Comparison of ENCODE assay signal across 11 cellular contexts in genomic region chr21:45532826-45533730, GRCh38. TPM values are rescaled to one million over a fixed set of nuclear protein-coding genes. Genes with fewer than 3 reads are reported as not detected.
A peak's percentile ranks its signal among the peaks of the same experiment; 100 is the strongest.
DNase-seq lines count a peak whose midpoint lies in the region; ATAC-seq, FAIRE-seq and TF ChIP-seq lines count a peak whose summit lies in the region.
"Had no signal": no experiment of that assay in that cellular context is flagged by ENCODE, and none has a peak within 500 bp of the region (broad histone marks: within the 10 kb centered on the region; RNA-seq: fewer than 3 reads in every experiment).

No MANE protein-coding gene starts in this region.

- H3K79me2 ChIP-seq in GM12878 (ENCODE audit: control insufficient read depth, insufficient read depth, low read length), result no peaks in the 10 kb centered on the region; the same call in 1 of the 2 replicates

- peaks cover 0 to 9% (median 0%) of the 10 kb centered on the region in 11 experiments; a peak in 6 of 22 replicates for H3K9me3 ChIP-seq in BLaER1 treated with 17β-estradiol and CSF1 and Interleukin-3, amounts not matched to agents 10 nM and 100 nM (replicated peaks in 1 of 11)
- H3K9me3 ChIP-seq in GM12878 (replicated peaks; ENCODE audit: control insufficient read depth, insufficient read depth, low read length) (no peaks in the 10 kb centered on the region), prostate gland (no peaks in the 10 kb centered on the region)

- peaks cover 5% of the 10 kb centered on the region for H3K36me3 Mint-ChIP-seq in progenitor cell of endocrine pancreas (ENCODE audit: insufficient read depth)

- H3K36me3 ChIP-seq in BLaER1 treated with 17β-estradiol and CSF1 and Interleukin-3, amounts not matched to agents 10 nM and 100 nM, result peaks cover 33 to 93% (median 77%) of the 10 kb centered on the region in 11 experiments
- H3K36me3 ChIP-seq in GM12878 (ENCODE audit: control insufficient read depth in 2 of 2, insufficient read depth in 2 of 2, low read length in 1 of 2), result peaks cover 3 to 43% of the 10 kb centered on the region in 2 experiments
- H3K36me3 ChIP-seq in prostate gland, result no peaks in the 10 kb centered on the region

- ATAC-seq in GM12878 (no peak), GM21737 (IDR thresholded peaks at IDR 0.05; ENCODE audit: unreplicated experiment) (no peak)

- in situ Hi-C loops in GM12878 (cut with MboI), result no loop called here

- TF ChIP-seq RAD21 in GM12878 (IDR thresholded peaks at IDR 0.05; ENCODE audit: insufficient read depth, low read depth, low read length), result no peak

- CTCF ChIA-PET in GM12878 (lab: Yijun Ruan, JAX), result interaction anchor here (0.7 kb wide), 1 partner anchor 55 kb away, joined by 3 read pairs; no protein-coding TSS in a partner anchor

- WGBS in GM12878 (ENCODE audit: insufficient coverage, insufficient replicate concordance, low lambda C conversion rate, missing lambda C conversion rate), result 51% methylated on average over 12 of the region's 12 CpGs
- 74% methylated on average over 9 of the region's 12 CpGs for WGBS in prostate gland

- no peaks in the 10 kb centered on the region for H3K4me1 Mint-ChIP-seq in progenitor cell of endocrine pancreas (ENCODE audit: low read depth)

- H3K4me3 ChIP-seq in BLaER1 treated with 17β-estradiol and CSF1 and Interleukin-3, amounts not matched to agents 10 nM and 100 nM, result peak overlapping the region in 6 of 10 experiments; percentile 13 to 47 (median 26); a peak in 8 of 20 replicates
- H3K4me3 ChIP-seq in NB4 (ENCODE audit: low read depth, low read length) (no peak overlapping the region), GM12878 (no peak overlapping the region), prostate gland (no peak overlapping the region)

- peak overlapping the region; percentile 86 to 97 (median 92) for H3K4me2 ChIP-seq in BLaER1 treated with 17β-estradiol and CSF1 and Interleukin-3, amounts not matched to agents 10 nM and 100 nM
- H3K4me2 ChIP-seq in GM12878 (ENCODE audit: control insufficient read depth, insufficient read depth), result no peak overlapping the region

- RAD21 ChIA-PET in GM12878 (lab: Charles Lee; ENCODE audit: unreplicated experiment), result no interaction called here

- TF ChIP-seq CTCF in NB4 (IDR thresholded peaks at IDR 0.05; ENCODE audit: low read depth, low read length) (no peak), GM12878 (IDR thresholded peaks at IDR 0.05 in 2 of 3, conservative IDR thresholded peaks at IDR 0.05 in 1 of 3; ENCODE audit: control insufficient read depth in 2 of 3, extremely low read depth in 1 of 3, insufficient read depth in 1 of 3, low read depth in 3 of 3, low read length in 3 of 3) (no peak), progenitor cell of endocrine pancreas (IDR thresholded peaks at IDR 0.05; ENCODE audit: unreplicated experiment) (no peak), prostate gland (IDR thresholded peaks at IDR 0.05) (no peak)

- no TSS peak for BruUV-seq in GM12878 (replicated peaks; lab: Mats Ljungman, UMichigan)

- DNase-seq in NB4 (ENCODE audit: low read depth) (peak; percentile 56), GM12878 (ENCODE audit: low read depth, low spot score) (no peak), mesenteric fat pad (ENCODE audit: low spot score) (peak; percentile 85), progenitor cell of endocrine pancreas (ENCODE audit: low spot score, unreplicated experiment) (no peak), prostate gland (ENCODE audit: low spot score) (no peak), DMS79 (lab: John Stamatoyannopoulos, UW) (no peak)
- DNase-seq: activated CD4-positive, alpha-beta T cell treated with anti-CD3 and anti-CD28 coated beads, Interleukin-2, amount 50 U/mL, for 1 hour; dermis blood vessel endothelial cell; NCI-H510A had no signal

- TF ChIP-seq POLR2A in NB4 (IDR thresholded peaks at IDR 0.05; ENCODE audit: extremely low read depth, insufficient read length) (no peak), GM12878 (IDR thresholded peaks at IDR 0.05; ENCODE audit: low read depth, low read length) (no peak), prostate gland (IDR thresholded peaks at IDR 0.05) (no peak)

- SMC1A ChIA-PET in GM12878 (lab: Charles Lee; ENCODE audit: uncharacterized antibody, unreplicated experiment), result no interaction called here

- H2AFZ ChIP-seq in GM12878 (ENCODE audit: control insufficient read depth, low read depth, low read length), result no peak overlapping the region

- H3K27me3 ChIP-seq in BLaER1 treated with 17β-estradiol and CSF1 and Interleukin-3, amounts not matched to agents 10 nM and 100 nM, result no peaks in the 10 kb centered on the region
- H3K27me3 ChIP-seq in GM12878 (replicated peaks in 1 of 2; ENCODE audit: control insufficient read depth in 2 of 2, insufficient read depth in 2 of 2, low read length in 1 of 2) (no peaks in the 10 kb centered on the region), prostate gland (replicated peaks; ENCODE audit: insufficient read depth) (no peaks in the 10 kb centered on the region)

- H3K27me3 Mint-ChIP-seq in progenitor cell of endocrine pancreas, result no peaks in the 10 kb centered on the region

- intact Hi-C loops in GM12878 (cut with micrococcal nuclease; ENCODE audit: unreplicated experiment), result no loop called here
- intact Hi-C loops in prostate gland (cut with DNase I), result no loop called here

- FAIRE-seq in GM12878 (lab: Jason Lieb, UNC), result no peak

- peaks cover 0 to 75% (median 42%) of the 10 kb centered on the region in 11 experiments; a peak in 15 of 22 replicates for H4K20me1 ChIP-seq in BLaER1 treated with 17β-estradiol and CSF1 and Interleukin-3, amounts not matched to agents 10 nM and 100 nM
- H4K20me1 ChIP-seq in GM12878 (ENCODE audit: control insufficient read depth, insufficient read depth), result no peaks in the 10 kb centered on the region

- H3K4me3 Mint-ChIP-seq in progenitor cell of endocrine pancreas (ENCODE audit: low read depth), result no peak overlapping the region

- peak overlapping the region; percentile 33 to 72 (median 63); a peak in 20 of 22 replicates for H3K27ac ChIP-seq in BLaER1 treated with 17β-estradiol and CSF1 and Interleukin-3, amounts not matched to agents 10 nM and 100 nM
- H3K27ac ChIP-seq in GM12878 (ENCODE audit: control insufficient read depth, insufficient read depth) (no peak overlapping the region), prostate gland (no peak overlapping the region)

- no peak overlapping the region for H3K27ac Mint-ChIP-seq in progenitor cell of endocrine pancreas

- POLR2A ChIA-PET in GM12878 (lab: Charles Lee), result interaction anchor here (0.6 kb wide), 1 partner anchor 338 kb away, joined by 4 read pairs; no protein-coding TSS in a partner anchor

- H3K4me1 ChIP-seq in BLaER1 treated with 17β-estradiol and CSF1 and Interleukin-3, amounts not matched to agents 10 nM and 100 nM, result peaks cover 39 to 59% (median 48%) of the 10 kb centered on the region in 10 experiments
- H3K4me1 ChIP-seq in GM12878 (ENCODE audit: control insufficient read depth, insufficient read depth, low read length) (no peaks in the 10 kb centered on the region), prostate gland (replicated peaks) (no peaks in the 10 kb centered on the region)

- no peaks in the 10 kb centered on the region for H3K9me3 Mint-ChIP-seq in progenitor cell of endocrine pancreas (ENCODE audit: low read depth)

- TF ChIP-seq EP300 in GM12878 (IDR thresholded peaks at IDR 0.05; ENCODE audit: borderline replicate concordance in 1 of 2, control insufficient read depth in 1 of 2, low read depth in 2 of 2, low read length in 2 of 2), result no peak

- H3K9ac ChIP-seq in BLaER1 treated with 17β-estradiol and CSF1 and Interleukin-3, amounts not matched to agents 10 nM and 100 nM, result peak overlapping the region; percentile 34 to 67 (median 55); a peak in 18 of 22 replicates
- no peak overlapping the region for H3K9ac ChIP-seq in GM12878 (ENCODE audit: control insufficient read depth, insufficient read depth, low read length)

TF ChIP-seq in GM12878, 131 proteins besides CTCF, POLR2A, EP300 and RAD21:
- TF ChIP-seq SPI1 (IDR thresholded peaks at IDR 0.05; ENCODE audit: borderline replicate concordance, insufficient read depth, low read depth, low read length), result 0 out of 2 replicates have a peak, but pooled peaks have one; percentile 18
- TF ChIP-seq MTA2 (IDR thresholded peaks at IDR 0.05; ENCODE audit: low read depth), result no peak
TF ChIP-seq in GM12878: peak in this region for 1.

RNA-seq across cellular contexts. Expression of gene SLC19A1, which starts 9.2 kb away (rescaled TPM):
- total RNA-seq in GM12878 (2013; cell fraction: nucleolus; rRNA removed), result 66.8 and 69.0 TPM in 2 replicates
- total RNA-seq in GM12878 (2014; rRNA removed) (14.7 and 18.4 TPM in 2 replicates), GM12878 (2014; rRNA removed; fragmentation: Illumina TruSeq; extraction: Trizol) (5.5 and 6.1 TPM in 2 replicates), GM12878 (2021) (43.8 and 49.7 TPM in 2 replicates), mesenteric fat pad (21.7 TPM), progenitor cell of endocrine pancreas (25.6 and 28.5 TPM in 2 replicates), prostate gland (10 to 100 TPM; 12.2 to 15.5 TPM)
- 3.7 TPM for polyA plus RNA-seq in GM12878 (2011; ENCODE audit: low read depth)
- polyA plus RNA-seq in GM12878 (2011; rRNA removed) (1.9 and 5.6 TPM in 2 replicates), GM12878 (2014; fragmentation: Illumina TruSeq; extraction: Trizol) (1.6 and 3.5 TPM in 2 replicates), GM12878 (2014; fragmentation: Nextera tagmentation; extraction: Ambion mirVana) (1 to 10 TPM in 1 of 2 experiments, under 1 TPM in 1; 0.42 to 1.5 TPM), GM12878 (2014; rRNA removed) (23.8 and 29.8 TPM in 2 replicates), GM12878 (2016; fragmentation: Nextera tagmentation; extraction: Ambion mirVana) (10 to 100 TPM; 40.3 to 42.0 TPM)
- 10.4 and 16.7 TPM in 2 replicates for polyA plus RNA-seq in GM12878 (2011; cell fraction: cytosol; rRNA removed)
- polyA plus RNA-seq in GM12878 (2011; cell fraction: nucleus; rRNA removed), result 36.7 and 53.6 TPM in 2 replicates
- polyA plus RNA-seq in GM12878 (2012), result 12.3 and 13.1 TPM in 2 replicates
- polyA minus RNA-seq in GM12878 (2011; rRNA and poly(A)+ RNA removed), result 16.2 and 21.9 TPM in 2 replicates
- polyA minus RNA-seq in GM12878 (2011; cell fraction: cytosol; rRNA and poly(A)+ RNA removed), result 9.0 and 10.3 TPM in 2 replicates
- 12.1 and 17.7 TPM in 2 replicates for polyA minus RNA-seq in GM12878 (2011; cell fraction: nucleus; rRNA and poly(A)+ RNA removed)

Comparison
In these comparisons a context has a peak if more than half of its experiments do, and no peak if none do; other contexts are left out.
1. H3K27ac ChIP-seq: peak in BLaER1 treated with 17β-estradiol and CSF1 and Interleukin-3, amounts not matched to agents 10 nM and 100 nM (11 of 11); none in GM12878 (single experiment) and prostate gland (0 of 2).
2. H3K4me3 ChIP-seq: peak in BLaER1 treated with 17β-estradiol and CSF1 and Interleukin-3, amounts not matched to agents 10 nM and 100 nM (6 of 10); none in NB4 (single experiment), GM12878 (single experiment) and prostate gland (0 of 2).
3. DNase-seq: peak in NB4 (single experiment) and mesenteric fat pad (single experiment); none in GM12878 (single experiment), progenitor cell of endocrine pancreas (single experiment), prostate gland (single experiment) and DMS79 (single experiment).